ENCODE assay signal across 8 cellular contexts in genomic region chr5:172007795-172008465, GRCh38. TPM values are rescaled to one million over a fixed set of nuclear protein-coding genes. Genes with fewer than 3 reads are reported as not detected.
A peak's percentile ranks its signal among the peaks of the same experiment; 100 is the strongest.
DNase-seq lines count a peak whose midpoint lies in the region; ATAC-seq and TF ChIP-seq lines count a peak whose summit lies in the region.

No MANE protein-coding gene starts in this region.

- TF ChIP-seq CTCF in Calu3 (IDR thresholded peaks at IDR 0.05; ENCODE audit: unreplicated experiment), result no peak

- H3K36me3 ChIP-seq in NT2/D1 (ENCODE audit: insufficient read depth, insufficient read length, low read length) (no peaks in the 10 kb centered on the region), endocrine pancreas (ENCODE audit: control insufficient read depth, insufficient read depth, low read length) (no peaks in the 10 kb centered on the region)

- H3K9me3 Mint-ChIP-seq in Calu3 (ENCODE audit: low read depth, unreplicated experiment), result no peaks in the 10 kb centered on the region

- H3K9me3 ChIP-seq in NT2/D1 (ENCODE audit: insufficient read depth, low read length), result no peaks in the 10 kb centered on the region
- H3K9me3 ChIP-seq in endocrine pancreas (ENCODE audit: control insufficient read depth, low read length), result no peaks in the 10 kb centered on the region

- peak overlapping the region; percentile 98 for H3K9ac ChIP-seq in NT2/D1 (ENCODE audit: insufficient read length, low read depth)
- H3K9ac ChIP-seq in endocrine pancreas (ENCODE audit: control insufficient read depth, insufficient read depth, low read length), result no peak overlapping the region

- ATAC-seq in HG03469 (IDR thresholded peaks at IDR 0.05; ENCODE audit: unreplicated experiment), result no peak

- no TSS peak for BruUV-seq in Calu3 (replicated peaks; lab: Mats Ljungman, UMichigan)

- H3K27me3 ChIP-seq in NT2/D1 (ENCODE audit: insufficient read depth, insufficient read length) (no peaks in the 10 kb centered on the region), endocrine pancreas (ENCODE audit: control insufficient read depth, insufficient read depth, low read length) (no peaks in the 10 kb centered on the region)

- H3K4me1 ChIP-seq in NT2/D1 (ENCODE audit: insufficient read depth, insufficient read length), result peaks cover 2% of the 10 kb centered on the region
- H3K4me1 ChIP-seq in endocrine pancreas (ENCODE audit: control insufficient read depth, insufficient read depth, low read length), result peaks cover 19% of the 10 kb centered on the region

- intact Hi-C loops in Calu3 (cut with micrococcal nuclease; ENCODE audit: unreplicated experiment), result loop anchor here (10.0 kb wide), 1 partner anchor 613 kb away; no protein-coding TSS in a partner anchor

- peak overlapping the region; percentile 98 for H3K27ac Mint-ChIP-seq in Calu3 (ENCODE audit: unreplicated experiment)

- H3K4me3 ChIP-seq in NT2/D1 (ENCODE audit: insufficient read length, low read depth) (peak overlapping the region; percentile 94), endocrine pancreas (ENCODE audit: control insufficient read depth, insufficient read depth, low read length) (peak overlapping the region; percentile 86)

- peak overlapping the region; percentile 97 for H3K4me3 Mint-ChIP-seq in Calu3 (ENCODE audit: low read depth, unreplicated experiment)

- H3K4me1 Mint-ChIP-seq in Calu3 (ENCODE audit: low read depth, unreplicated experiment), result peaks cover 51% of the 10 kb centered on the region

- H3K36me3 Mint-ChIP-seq in Calu3 (ENCODE audit: insufficient read depth, unreplicated experiment), result peaks cover 41% of the 10 kb centered on the region

- no peak for DNase-seq in Calu3
- DNase-seq in NT2/D1 (ENCODE audit: low read depth, low spot score), result no peak
- DNase-seq in non-pigmented ciliary epithelial cell (ENCODE audit: low read depth), result peak; percentile 73
- DNase-seq in NCI-H2029 (lab: John Stamatoyannopoulos, UW), result no peak
- DNase-seq in activated effector memory CD4-positive, alpha-beta T cell treated with Interleukin-2 at 50 U/mL for 16 hours, result no peak
- no peak for DNase-seq in NCI-H146 treated with DMSO at 0.1 percent for 48 hours (lab: John Stamatoyannopoulos, UW; ENCODE audit: unreplicated experiment)

- CTCF ChIA-PET in Calu3 (lab: Charles Lee), result interaction anchor here (0.6 to 3.9 kb wide), 8 partner anchors 12 to 627 kb away, joined by 3 to 35 read pairs (median 4); partner anchors contain the start of gene STK10

- H3K27me3 Mint-ChIP-seq in Calu3 (ENCODE audit: unreplicated experiment), result no peaks in the 10 kb centered on the region

RNA-seq across cellular contexts. Expression of gene FBXW11, which starts 1.5 kb away (rescaled TPM):
- total RNA-seq in Calu3 (2022), result 63.3 and 66.4 TPM in 2 replicates
